7 cellular contexts compared by ENCODE assay signal in the genomic region with DNA sequence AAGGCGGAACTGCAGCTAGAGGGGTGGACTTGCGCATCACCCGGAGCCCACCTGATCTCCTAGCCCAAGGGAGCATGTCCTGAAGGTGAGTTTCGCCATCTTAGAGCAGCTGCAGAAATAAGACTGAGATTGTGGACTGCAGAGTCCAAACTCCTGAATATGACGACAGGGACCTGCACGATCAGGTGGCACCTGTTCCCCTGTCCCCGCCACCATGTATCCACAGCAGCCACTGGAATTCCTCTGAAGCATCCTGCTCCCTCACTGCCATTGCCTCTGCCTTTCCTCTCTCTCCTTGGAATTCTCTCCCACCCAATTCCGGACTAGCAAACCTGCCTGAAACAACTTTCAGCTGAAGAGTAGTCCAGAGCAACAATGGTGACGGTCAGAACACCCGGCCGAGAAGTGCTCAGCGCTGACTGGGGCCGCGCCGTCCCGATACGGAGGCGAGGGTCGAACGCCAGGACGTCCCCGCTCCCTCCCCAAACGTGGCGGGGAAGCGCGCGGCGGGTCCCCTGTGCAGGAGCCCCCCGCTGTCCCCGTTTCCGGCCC. TPM values are rescaled to one million over a fixed set of nuclear protein-coding genes. Genes with fewer than 3 reads are reported as not detected.
DNase-seq lines count a peak whose midpoint lies in the region; ATAC-seq and TF ChIP-seq lines count a peak whose summit lies in the region.

No MANE protein-coding gene starts in this region.

- no peak for ATAC-seq in GM23338
- peak; percentile 50; the same call in 1 of the 2 replicates for ATAC-seq in Panc1
- no peak for ATAC-seq in psoas muscle

- DNase-seq in GM23338 (ENCODE audit: low spot score), result no peak
- DNase-seq in Panc1 (ENCODE audit: low read depth, low spot score), result no peak
- DNase-seq in esophagus squamous epithelium (lab: John Stamatoyannopoulos, UW), result no peak
- no peak for DNase-seq in psoas muscle
- no peak for DNase-seq in GDM1 (lab: John Stamatoyannopoulos, UW)
- DNase-seq in GM10248 (ENCODE audit: extremely low spot score), result no peak
- no peak for DNase-seq in NCI-H1048 (lab: John Stamatoyannopoulos, UW)

- intact Hi-C loops in Panc1 (cut with micrococcal nuclease; ENCODE audit: unreplicated experiment), result no loop called here
- intact Hi-C loops in esophagus squamous epithelium (cut with DNase I), result no loop called here
- intact Hi-C loops in psoas muscle (cut with DNase I), result loop anchor here in 1 of 2 donors (10.0 kb wide), 1 partner anchor 219 kb away; no protein-coding TSS in a partner anchor

- peaks cover 56% of the 10 kb centered on the region for H3K9me3 Mint-ChIP-seq in GM23338

- POLR2A ChIA-PET in Panc1 (lab: Charles Lee) (interaction anchor here (0.6 kb wide), 2 partner anchors 13 to 564 kb away, joined by 3 to 4 read pairs; no protein-coding TSS in a partner anchor), GM10248 (lab: Yijun Ruan, JAX) (no interaction called here)

- TF ChIP-seq CTCF in GM23338 (conservative IDR thresholded peaks at IDR 0.05; ENCODE audit: low read depth in 2 of 2) (no peak), Panc1 (IDR thresholded peaks at IDR 0.05) (no peak), esophagus squamous epithelium (IDR thresholded peaks at IDR 0.05) (no peak), psoas muscle (IDR thresholded peaks at IDR 0.05) (no peak), GM10248 (IDR thresholded peaks at IDR 0.05; ENCODE audit: control extremely low read depth, extremely low read depth, low read depth, missing control alignments) (no peak)

- CTCF ChIA-PET in Panc1 (lab: Charles Lee), result no interaction called here
- CTCF ChIA-PET in GM10248 (lab: Yijun Ruan, JAX), result interaction anchor here (1.3 kb wide), 2 partner anchors 14 to 211 kb away, joined by 3 read pairs; no protein-coding TSS in a partner anchor

- BruUV-seq in Panc1 (replicated peaks; lab: Mats Ljungman, UMichigan), result no TSS peak

- peak overlapping the region; percentile 79 for H3K4me3 Mint-ChIP-seq in GM23338

- H3K27me3 Mint-ChIP-seq in GM23338 (ENCODE audit: insufficient read depth, low read depth, poor library complexity), result peaks cover 37% of the 10 kb centered on the region

- H3K36me3 Mint-ChIP-seq in GM23338 (ENCODE audit: low read depth), result peaks cover 55% of the 10 kb centered on the region

- peaks cover 7% of the 10 kb centered on the region; the same call in 1 of the 2 replicates for H3K4me1 ChIP-seq in GM23338 (ENCODE audit: insufficient read depth)
- H3K4me1 ChIP-seq in Panc1 (ENCODE audit: control insufficient read depth, insufficient read depth, low read length), result peaks cover 26% of the 10 kb centered on the region
- H3K4me1 ChIP-seq in esophagus squamous epithelium, result peaks cover 18 to 50% (median 30%) of the 10 kb centered on the region in 3 donors
- H3K4me1 ChIP-seq in psoas muscle, result peaks cover 33% of the 10 kb centered on the region

- in situ Hi-C loops in Panc1 (cut with HindIII; ENCODE audit: low pct_unique_long_range_greater_than_20kb, low sequenced_read_pairs), result no loop called here

- 0 out of 2 replicates have a peak, but pooled peaks cover 3% of the 10 kb centered on the region for H3F3A ChIP-seq in GM23338 (replicated peaks; ENCODE audit: low read depth)

- H3K4me1 Mint-ChIP-seq in GM23338, result peaks cover 4% of the 10 kb centered on the region

- peak overlapping the region; percentile 94 for H2AFZ ChIP-seq in GM23338

- peaks cover 45% of the 10 kb centered on the region for H3K79me2 ChIP-seq in GM23338 (replicated peaks; ENCODE audit: insufficient read depth)

- H3K9me3 ChIP-seq in Panc1 (ENCODE audit: control insufficient read depth, insufficient read depth, low read depth, low read length), result no peaks in the 10 kb centered on the region
- H3K9me3 ChIP-seq in esophagus squamous epithelium, result no peaks in the 10 kb centered on the region
- no peaks in the 10 kb centered on the region for H3K9me3 ChIP-seq in psoas muscle

- H3K4me3 ChIP-seq in GM23338 (peak overlapping the region; percentile 76), Panc1 (ENCODE audit: low read depth in 2 of 2, low read length in 2 of 2) (peak overlapping the region; percentile 94 to 100), esophagus squamous epithelium (peak overlapping the region; percentile 68 to 90 (median 80)), psoas muscle (peak overlapping the region; percentile 96)

- 47 to 75% methylated on average over 7 to 11 of the region's 31 CpGs for WGBS in esophagus squamous epithelium, 2 donors
- WGBS in psoas muscle, 3 donors, result 14 to 18% (median 15%) methylated on average over 24 to 31 of the region's 31 CpGs

- H3K4me2 ChIP-seq in GM23338, result peak overlapping the region; percentile 93

- H3K27ac ChIP-seq in GM23338 (ENCODE audit: low read depth) (no peak overlapping the region), Panc1 (ENCODE audit: low read length) (peak overlapping the region; percentile 84), esophagus squamous epithelium (peak overlapping the region; percentile 30 to 94 (median 92)), psoas muscle (peak overlapping the region; percentile 97)

- peaks cover 4% of the 10 kb centered on the region for H3K9me2 ChIP-seq in GM23338 (ENCODE audit: insufficient read depth)

- no peaks in the 10 kb centered on the region; the same call in none of the 2 replicates for H4K20me1 ChIP-seq in GM23338 (replicated peaks; ENCODE audit: insufficient read depth)

- no peak overlapping the region for H3K27ac Mint-ChIP-seq in GM23338

- peaks cover 24% of the 10 kb centered on the region for H3K27me3 ChIP-seq in GM23338 (ENCODE audit: insufficient read depth)
- no peaks in the 10 kb centered on the region for H3K27me3 ChIP-seq in Panc1 (ENCODE audit: control insufficient read depth, insufficient read depth, low read length)
- H3K27me3 ChIP-seq in esophagus squamous epithelium, result no peaks in the 10 kb centered on the region
- no peaks in the 10 kb centered on the region for H3K27me3 ChIP-seq in psoas muscle (ENCODE audit: insufficient read depth in 3 of 3, low read length in 2 of 3)

- TF ChIP-seq POLR2A in esophagus squamous epithelium (IDR thresholded peaks at IDR 0.05), result no peak

- H3K36me3 ChIP-seq in GM23338 (ENCODE audit: insufficient read depth), result peaks cover 3% of the 10 kb centered on the region; the same call in 1 of the 2 replicates
- peaks cover 7% of the 10 kb centered on the region; the same call in 1 of the 2 replicates for H3K36me3 ChIP-seq in Panc1 (ENCODE audit: control insufficient read depth, insufficient read depth, low read length)
- no peaks in the 10 kb centered on the region for H3K36me3 ChIP-seq in esophagus squamous epithelium
- peaks cover 0 to 6% of the 10 kb centered on the region in 2 donors for H3K36me3 ChIP-seq in psoas muscle (ENCODE audit: insufficient read depth in 1 of 2, low read depth in 1 of 2)

TF ChIP-seq in GM23338, 12 proteins besides CTCF, POLR2A, EP300 and RAD21:
- TF ChIP-seq JUNB (IDR thresholded peaks at IDR 0.05; ENCODE audit: unreplicated experiment), result no peak
- TF ChIP-seq, protein P1, sequence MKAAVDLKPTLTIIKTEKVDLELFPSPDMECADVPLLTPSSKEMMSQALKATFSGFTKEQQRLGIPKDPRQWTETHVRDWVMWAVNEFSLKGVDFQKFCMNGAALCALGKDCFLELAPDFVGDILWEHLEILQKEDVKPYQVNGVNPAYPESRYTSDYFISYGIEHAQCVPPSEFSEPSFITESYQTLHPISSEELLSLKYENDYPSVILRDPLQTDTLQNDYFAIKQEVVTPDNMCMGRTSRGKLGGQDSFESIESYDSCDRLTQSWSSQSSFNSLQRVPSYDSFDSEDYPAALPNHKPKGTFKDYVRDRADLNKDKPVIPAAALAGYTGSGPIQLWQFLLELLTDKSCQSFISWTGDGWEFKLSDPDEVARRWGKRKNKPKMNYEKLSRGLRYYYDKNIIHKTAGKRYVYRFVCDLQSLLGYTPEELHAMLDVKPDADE (IDR thresholded peaks at IDR 0.05), result peak; percentile 78; the same call in 1 of the 2 replicates

RNA-seq across cellular contexts. Expression of a gene that starts 0.7 kb away (rescaled TPM):
- 14.4 and 16.7 TPM in 2 replicates for total RNA-seq in GM23338 (2014; rRNA removed; shearing (Covaris generic))
- polyA plus RNA-seq in GM23338 (2016; fragmentation: Nextera tagmentation; extraction: Ambion mirVana) (5.8 and 7.2 TPM in 2 replicates), psoas muscle (10 to 100 TPM in 1 of 3 donors, 1 to 10 TPM in 2; 9.2 to 19.4 (median 9.4) TPM)
- total RNA-seq in Panc1 (2021; ENCODE audit: unreplicated experiment) (38.0 TPM), esophagus squamous epithelium (10 to 100 TPM in 3 of 4 donors, 1 to 10 TPM in 1; 8.4 to 25.6 (median 12.9) TPM), psoas muscle (10 to 100 TPM; 17.2 to 24.2 (median 23.7) TPM)
- polyA plus RNA-seq in Panc1 (2012; ENCODE audit: insufficient read length), result 32.6 TPM

RNA-seq across cellular contexts. Expression of a gene that starts 15.0 kb away (rescaled TPM):
- 4.6 and 4.8 TPM in 2 replicates for total RNA-seq in GM23338 (2014; rRNA removed; shearing (Covaris generic))
- polyA plus RNA-seq in GM23338 (2016; fragmentation: Nextera tagmentation; extraction: Ambion mirVana) (2.2 and 2.6 TPM in 2 replicates), psoas muscle (1 to 10 TPM; 1.5 to 1.8 (median 1.6) TPM)
- total RNA-seq in Panc1 (2021; ENCODE audit: unreplicated experiment) (2.4 TPM), esophagus squamous epithelium (10 to 100 TPM in 3 of 4 donors, 1 to 10 TPM in 1; 8.3 to 37.6 (median 15.1) TPM), psoas muscle (1 to 10 TPM; 2.9 to 5.3 (median 4.6) TPM)
- 1.6 TPM for polyA plus RNA-seq in Panc1 (2012; ENCODE audit: insufficient read length)
